ENCODE assay signal across 26 cellular contexts in the genomic region with DNA sequence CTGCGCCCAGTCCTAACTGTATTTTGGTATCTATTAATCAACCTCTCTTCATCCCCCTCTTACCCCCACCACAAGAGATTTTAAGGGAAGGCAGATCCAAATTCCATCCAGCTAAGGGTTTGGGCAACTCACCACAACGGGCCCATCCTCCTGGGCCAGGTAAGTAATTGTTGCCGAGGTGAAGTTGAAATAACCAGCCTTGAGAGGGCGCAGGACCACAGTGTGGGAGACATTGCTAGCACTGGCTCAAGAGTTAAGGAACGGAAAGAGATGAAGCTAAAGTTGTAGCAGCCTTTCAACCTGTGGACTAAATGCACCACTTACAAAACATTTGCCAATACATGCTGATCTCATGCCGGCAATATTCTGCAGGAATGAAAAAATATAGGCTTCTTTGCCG. TPM values are rescaled to one million over a fixed set of nuclear protein-coding genes. Genes with fewer than 3 reads are reported as not detected.
"Had no signal": no experiment of that assay in that cellular context is flagged by ENCODE, and none has a peak within 500 bp of the region (broad histone marks: within the 10 kb centered on the region; RNA-seq: fewer than 3 reads in every experiment).

No MANE protein-coding gene starts in this region.

- H3K9me3 Mint-ChIP-seq: activated naive CD4-positive, alpha-beta T cell treated with anti-CD3 and anti-CD28 coated beads, Interleukin-2, amount 50 U/mL, for 24 hours; brain; effector memory CD8-positive, alpha-beta T cell; memory B cell; stimulated activated memory B cell treated with anti-CD40 and anti-IgM and Interleukin-4, amounts not matched to agents 10 μg/mL and 1 μg/mL and 100 μg/mL, for 72 hours; type B pancreatic cell had no signal

- H3K27ac ChIP-seq: esophagus squamous epithelium, gastroesophageal sphincter, sigmoid colon, testis, WERI-Rb-1 had no signal

- ATAC-seq: effector memory CD8-positive, alpha-beta T cell; gastroesophageal sphincter; left cardiac atrium; mucosa of descending colon; stimulated activated memory B cell treated with anti-CD40 and anti-IgM and Interleukin-4, amounts not matched to agents 10 μg/mL and 1 μg/mL and 100 μg/mL, for 72 hours had no signal

- H3K9me3 ChIP-seq: esophagus squamous epithelium, gastroesophageal sphincter, mucosa of descending colon, sigmoid colon, testis had no signal

- H3K4me3 Mint-ChIP-seq: activated naive CD4-positive, alpha-beta T cell treated with anti-CD3 and anti-CD28 coated beads, Interleukin-2, amount 50 U/mL, for 24 hours; effector memory CD8-positive, alpha-beta T cell; memory B cell; stimulated activated memory B cell treated with anti-CD40 and anti-IgM and Interleukin-4, amounts not matched to agents 10 μg/mL and 1 μg/mL and 100 μg/mL, for 72 hours; type B pancreatic cell had no signal

- H3K27me3 Mint-ChIP-seq: activated naive CD4-positive, alpha-beta T cell treated with anti-CD3 and anti-CD28 coated beads, Interleukin-2, amount 50 U/mL, for 24 hours; brain; effector memory CD8-positive, alpha-beta T cell; memory B cell; stimulated activated memory B cell treated with anti-CD40 and anti-IgM and Interleukin-4, amounts not matched to agents 10 μg/mL and 1 μg/mL and 100 μg/mL, for 72 hours; type B pancreatic cell had no signal

- H3K4me2 ChIP-seq: smooth muscle cell had no signal

- H3K4me3 ChIP-seq: esophagus squamous epithelium, gastroesophageal sphincter, mucosa of descending colon, sigmoid colon, smooth muscle cell, testis had no signal

- H3K27me3 ChIP-seq: esophagus squamous epithelium, gastroesophageal sphincter, sigmoid colon, testis had no signal

- DNase-seq: activated CD4-positive, alpha-beta T cell treated with anti-CD3 and anti-CD28 coated beads, Interleukin-2, amount 50 U/mL, for 4 hours; activated gamma-delta T cell treated with Interleukin-2 at 50 U/mL for 16 hours; aorta; caudate nucleus; dermis blood vessel endothelial cell; effector memory CD8-positive, alpha-beta T cell; esophagus squamous epithelium; head of caudate nucleus; hypothalamus; islet precursor cell; left cardiac atrium; mucosa of descending colon; occipital lobe; posterior cingulate gyrus; sigmoid colon; stimulated activated CD4-positive, alpha-beta T cell treated with anti-CD3 and anti-CD28 coated beads, Interleukin-15, amount 100 ng/mL, for 24 hours; T-helper 1 cell; testis; WERI-Rb-1 had no signal

- H3K27ac Mint-ChIP-seq: activated naive CD4-positive, alpha-beta T cell treated with anti-CD3 and anti-CD28 coated beads, Interleukin-2, amount 50 U/mL, for 24 hours; brain; memory B cell; stimulated activated memory B cell treated with anti-CD40 and anti-IgM and Interleukin-4, amounts not matched to agents 10 μg/mL and 1 μg/mL and 100 μg/mL, for 72 hours; type B pancreatic cell had no signal

RNA-seq across cellular contexts. Expression of a gene that starts 46.1 kb away (rescaled TPM):
- total RNA-seq: aorta, dermis blood vessel endothelial cell, left cardiac atrium, occipital lobe, sigmoid colon had no signal
